In the genomic region with DNA sequence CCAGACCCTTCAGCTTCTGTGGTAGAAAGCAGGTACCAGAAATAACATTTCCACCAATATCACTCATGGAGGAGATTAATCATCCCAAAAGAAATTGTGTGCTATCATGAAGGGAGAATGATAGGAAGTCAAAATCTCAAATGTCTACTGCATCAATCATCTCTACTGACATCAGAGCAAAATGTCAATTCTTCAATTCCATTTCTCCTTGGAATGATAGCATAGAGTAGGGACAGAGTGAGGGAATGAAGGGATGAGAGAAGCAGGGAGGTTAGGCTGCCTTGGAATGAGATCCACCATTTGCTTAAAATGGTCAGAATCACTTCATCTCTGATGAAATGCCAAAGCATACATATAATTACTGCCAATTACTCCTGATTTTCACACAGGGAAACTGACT, we compare ENCODE assay signal across 8 cellular contexts.
"Had no signal": no experiment of that assay in that cellular context is flagged by ENCODE, and none has a peak within 500 bp of the region (broad histone marks: within the 10 kb centered on the region; RNA-seq: fewer than 3 reads in every experiment).

No MANE protein-coding gene starts in this region.

- DNase-seq: GDM1, GF-D8 had no signal

- ATAC-seq: GM12878 had no signal

- H3K4me3 ChIP-seq: GM12878 had no signal

- FAIRE-seq: G401.6, GM12878, GM12891, GM12892, GM18507, GM19239 had no signal
